Comparison of ENCODE assay signal across 12 cellular contexts in genomic region chr2:219142329-219142728, GRCh38. TPM values are rescaled to one million over a fixed set of nuclear protein-coding genes. Genes with fewer than 3 reads are reported as not detected.
DNase-seq lines count a peak whose midpoint lies in the region; ATAC-seq, FAIRE-seq and TF ChIP-seq lines count a peak whose summit lies in the region.
"Had no signal": no experiment of that assay in that cellular context is flagged by ENCODE, and none has a peak within 500 bp of the region (broad histone marks: within the 10 kb centered on the region; RNA-seq: fewer than 3 reads in every experiment).

No MANE protein-coding gene starts in this region.

- H3K36me3 Mint-ChIP-seq in T-helper 17 cell (ENCODE audit: low read depth) = peaks cover 30% of the 10 kb centered on the region

- no peak overlapping the region for H3K4me2 ChIP-seq in A549
- H3K4me2 ChIP-seq: BLaER1 had no signal

- H3K27ac ChIP-seq in A549 (no peak overlapping the region), foreskin keratinocyte (no peak overlapping the region), colonic mucosa (no peak overlapping the region)
- H3K27ac ChIP-seq: BLaER1, heart right ventricle had no signal

- H3K4me3 ChIP-seq in A549 = no peak overlapping the region
- H3K4me3 ChIP-seq in HFF-Myc (replicated peaks; ENCODE audit: low read depth, low read length) = no peak overlapping the region
- H3K4me3 ChIP-seq in WI38 (ENCODE audit: low read depth, low read length) = no peak overlapping the region
- no peak overlapping the region for H3K4me3 ChIP-seq in colonic mucosa
- H3K4me3 ChIP-seq: BLaER1, heart right ventricle had no signal

- no peaks in the 10 kb centered on the region for H3K27me3 Mint-ChIP-seq in T-helper 17 cell

- H3K4me1 ChIP-seq in A549 (peaks cover 5% of the 10 kb centered on the region; the same call in 1 of the 3 replicates), foreskin keratinocyte (no peaks in the 10 kb centered on the region), colonic mucosa (no peaks in the 10 kb centered on the region)
- H3K4me1 ChIP-seq: BLaER1, heart right ventricle had no signal

- no peaks in the 10 kb centered on the region for H3K9me3 ChIP-seq in A549
- no peaks in the 10 kb centered on the region for H3K9me3 ChIP-seq in T-helper 17 cell (ENCODE audit: control insufficient read depth, low read length, poor library complexity, severe bottlenecking)
- H3K9me3 ChIP-seq in colonic mucosa = no peaks in the 10 kb centered on the region
- H3K9me3 ChIP-seq: BLaER1 had no signal

- POLR2A ChIA-PET in A549 (lab: Yijun Ruan, JAX) = no interaction called here

- no peak overlapping the region for H3K27ac Mint-ChIP-seq in T-helper 17 cell
- H3K27ac Mint-ChIP-seq: stimulated activated effector memory CD8-positive, alpha-beta T cell treated with anti-CD3 and anti-CD28 coated beads, Interleukin-12 subunit alpha, Interleukin-12 subunit beta, amount 100 ng/mL, for 72 hours had no signal

- TF ChIP-seq POLR2A in A549 (IDR thresholded peaks at IDR 0.05; ENCODE audit: low read length) = no peak

- ATAC-seq in A549 (peak; percentile 68 to 70; a peak in 4 of 6 replicates), foreskin keratinocyte (peak; percentile 71), T-helper 17 cell (no peak), Right ventricle myocardium superior (ENCODE audit: poor library complexity) (no peak), HG02763 (IDR thresholded peaks at IDR 0.05; ENCODE audit: unreplicated experiment) (no peak)
- ATAC-seq: stimulated activated effector memory CD8-positive, alpha-beta T cell treated with anti-CD3 and anti-CD28 coated beads, Interleukin-12 subunit alpha, Interleukin-12 subunit beta, amount 100 ng/mL, for 72 hours had no signal

- no peak overlapping the region for H3K4me3 Mint-ChIP-seq in T-helper 17 cell
- H3K4me3 Mint-ChIP-seq: stimulated activated effector memory CD8-positive, alpha-beta T cell treated with anti-CD3 and anti-CD28 coated beads, Interleukin-12 subunit alpha, Interleukin-12 subunit beta, amount 100 ng/mL, for 72 hours had no signal

- TF ChIP-seq CTCF in A549 (IDR thresholded peaks at IDR 0.05) (no peak), HFF-Myc (IDR thresholded peaks at IDR 0.05; ENCODE audit: low read depth, low read length, missing control alignments) (peak; percentile 48), WI38 (IDR thresholded peaks at IDR 0.05; ENCODE audit: low read depth, low read length) (0 out of 2 replicates have a peak, but pooled peaks have one; percentile 20), foreskin keratinocyte (conservative IDR thresholded peaks at IDR 0.05) (no peak), colonic mucosa (IDR thresholded peaks at IDR 0.05) (no peak)

- WGBS in A549 (ENCODE audit: missing lambda C conversion rate) = 71% methylated on average over 6 of the region's 6 CpGs

- DNase-seq in A549 (ENCODE audit: low read depth in 1 of 2, low spot score in 1 of 2) (no peak), HFF-Myc (ENCODE audit: extremely low read depth, low read depth) (peak; percentile 75), foreskin keratinocyte (peak in 1 of 2 donors; percentile 29), T-helper 17 cell (no peak), colonic mucosa (no peak), Right ventricle myocardium superior (no peak)
- DNase-seq: cerebellar nuclear complex, heart right ventricle had no signal

- intact Hi-C loops in colonic mucosa (cut with DNase I) = no loop called here
- intact Hi-C loops in Right ventricle myocardium superior (cut with DNase I) = no loop called here

- TF ChIP-seq EP300 in A549 (IDR thresholded peaks at IDR 0.05) = no peak

- H3K4me1 Mint-ChIP-seq in T-helper 17 cell = peaks cover 14% of the 10 kb centered on the region
- H3K4me1 Mint-ChIP-seq: stimulated activated effector memory CD8-positive, alpha-beta T cell treated with anti-CD3 and anti-CD28 coated beads, Interleukin-12 subunit alpha, Interleukin-12 subunit beta, amount 100 ng/mL, for 72 hours had no signal

- no peaks in the 10 kb centered on the region for H3K36me3 ChIP-seq in colonic mucosa

- CTCF ChIA-PET in A549 (lab: Yijun Ruan, JAX) = interaction anchor here (0.6 to 21.6 kb wide), 9 partner anchors 12 to 266 kb away, joined by 3 to 332 read pairs (median 5); partner anchors contain the start of gene IHH

- FAIRE-seq in A549 (lab: Jason Lieb, UNC) = no peak

- no peak for TF ChIP-seq RAD21 in A549 (conservative IDR thresholded peaks at IDR 0.05 in 1 of 2, IDR thresholded peaks at IDR 0.05 in 1 of 2)

- no peaks in the 10 kb centered on the region for H3K27me3 ChIP-seq in foreskin keratinocyte
- H3K27me3 ChIP-seq in colonic mucosa = no peaks in the 10 kb centered on the region
- H3K27me3 ChIP-seq: BLaER1, heart right ventricle had no signal

- no peak overlapping the region for H3K9ac ChIP-seq in colonic mucosa (ENCODE audit: low read depth in 2 of 2, low read length in 2 of 2)
- H3K9ac ChIP-seq: BLaER1 had no signal

TF ChIP-seq in A549, 52 proteins besides CTCF, POLR2A, EP300 and RAD21:
- TF ChIP-seq HEYL (CRISPR knock-in tag; IDR thresholded peaks at IDR 0.05) (no peak), MYC (IDR thresholded peaks at IDR 0.05; ENCODE audit: borderline replicate concordance, low read length) (no peak), HDAC2 (IDR thresholded peaks at IDR 0.05) (no peak)
TF ChIP-seq in A549: peak in this region for 0.

RNA-seq across cellular contexts. Expression of gene NHEJ1, which starts 18.3 kb away (rescaled TPM):
- polyA plus RNA-seq in A549 (2011; rRNA removed) (31.8 and 34.7 TPM in 2 replicates), A549 (2017; fragmentation: RNase III; extraction: RNeasy Plus Mini Kit Qiagen cat#74134 plus additional on column Dnase treatment) (18.5 to 19.1 TPM (median 18.8 TPM) in 3 replicates), foreskin keratinocyte (8.0 and 9.3 TPM in 2 replicates)
- 16.2 and 22.3 TPM in 2 replicates for polyA plus RNA-seq in A549 (2012; cell fraction: cytosol; rRNA removed)
- 7.5 and 9.9 TPM in 2 replicates for polyA plus RNA-seq in A549 (2012; cell fraction: nucleus; rRNA removed)
- 39.6 and 56.0 TPM in 2 replicates for polyA minus RNA-seq in A549 (2011; rRNA and poly(A)+ RNA removed)
- total RNA-seq in foreskin keratinocyte (12.4 and 13.8 TPM in 2 replicates), T-helper 17 cell (10 to 100 TPM; 11.8 to 15.2 TPM), colonic mucosa (10 to 100 TPM; 30.7 to 51.1 TPM), Right ventricle myocardium superior (7.5 TPM)

RNA-seq across cellular contexts. Expression of gene SLC23A3, which starts 27.5 kb away (rescaled TPM):
- polyA plus RNA-seq in A549 (2011; rRNA removed) (0.39 and 0.66 TPM in 2 replicates), A549 (2017; fragmentation: RNase III; extraction: RNeasy Plus Mini Kit Qiagen cat#74134 plus additional on column Dnase treatment) (0.80 to 0.90 TPM (median 0.83 TPM) in 3 replicates), foreskin keratinocyte (0.39 and 0.51 TPM in 2 replicates)
- polyA plus RNA-seq in A549 (2012; cell fraction: cytosol; rRNA removed) = 0.17 and 0.23 TPM in 2 replicates
- 2.7 and 3.2 TPM in 2 replicates for polyA plus RNA-seq in A549 (2012; cell fraction: nucleus; rRNA removed)
- 1.1 TPM in 2 replicates for polyA minus RNA-seq in A549 (2011; rRNA and poly(A)+ RNA removed)
- total RNA-seq in foreskin keratinocyte (0.71 and 0.75 TPM in 2 replicates), T-helper 17 cell (1 to 10 TPM in 1 of 2 donors, under 1 TPM in 1; 0.65 to 1.0 TPM), colonic mucosa (10 to 100 TPM in 1 of 2 donors, 1 to 10 TPM in 1; 4.7 to 13.8 TPM), Right ventricle myocardium superior (1.4 TPM)

RNA-seq across cellular contexts. Expression of gene CNPPD1, which starts 34.4 kb away (rescaled TPM):
- polyA plus RNA-seq in A549 (2011; rRNA removed) = 22.1 and 27.6 TPM in 2 replicates
- polyA plus RNA-seq in A549 (2012; cell fraction: cytosol; rRNA removed) = 41.0 and 41.2 TPM in 2 replicates
- polyA plus RNA-seq in A549 (2012; cell fraction: nucleus; rRNA removed) = 83.3 and 89.3 TPM in 2 replicates
- polyA plus RNA-seq in A549 (2017; fragmentation: RNase III; extraction: RNeasy Plus Mini Kit Qiagen cat#74134 plus additional on column Dnase treatment) = 22.4 to 24.0 TPM (median 23.6 TPM) in 3 replicates
- 12.2 and 14.7 TPM in 2 replicates for polyA minus RNA-seq in A549 (2011; rRNA and poly(A)+ RNA removed)
- 20.0 and 21.7 TPM in 2 replicates for total RNA-seq in foreskin keratinocyte
- polyA plus RNA-seq in foreskin keratinocyte = 31.5 and 32.8 TPM in 2 replicates
- total RNA-seq in T-helper 17 cell = 10 to 100 TPM; 50.8 to 58.1 TPM
- total RNA-seq in colonic mucosa = 10 to 100 TPM; 80.7 to 98.2 TPM
- 69.3 TPM for total RNA-seq in Right ventricle myocardium superior

RNA-seq across cellular contexts. Expression of gene RETREG2, which starts 35.7 kb away (rescaled TPM):
- polyA plus RNA-seq in A549 (2011; rRNA removed) (67.5 and 83.2 TPM in 2 replicates), A549 (2017; fragmentation: RNase III; extraction: RNeasy Plus Mini Kit Qiagen cat#74134 plus additional on column Dnase treatment) (42.7 to 53.3 TPM (median 52.8 TPM) in 3 replicates), foreskin keratinocyte (39.4 and 40.4 TPM in 2 replicates)
- polyA plus RNA-seq in A549 (2012; cell fraction: cytosol; rRNA removed) = 48.2 and 58.2 TPM in 2 replicates
- 60.7 and 75.4 TPM in 2 replicates for polyA plus RNA-seq in A549 (2012; cell fraction: nucleus; rRNA removed)
- polyA minus RNA-seq in A549 (2011; rRNA and poly(A)+ RNA removed) = 105 and 129 TPM in 2 replicates
- total RNA-seq in foreskin keratinocyte (38.0 and 43.8 TPM in 2 replicates), T-helper 17 cell (10 to 100 TPM; 78.4 to 81.4 TPM), colonic mucosa (100 to 1,000 TPM in 1 of 2 donors, 10 to 100 TPM in 1; 94.4 to 116 TPM), Right ventricle myocardium superior (36.8 TPM)

Comparison
In these comparisons a context has a peak if more than half of its experiments do, and no peak if none do; other contexts are left out.
1. ATAC-seq: peak in A549 (2 of 2) and foreskin keratinocyte (single experiment); none in T-helper 17 cell (single experiment), Right ventricle myocardium superior (single experiment) and HG02763 (single experiment).
2. CTCF ChIP-seq: peak in HFF-Myc (single experiment) and WI38 (single experiment); none in A549 (single experiment), foreskin keratinocyte (single experiment) and colonic mucosa (single experiment).